In the genomic region with DNA sequence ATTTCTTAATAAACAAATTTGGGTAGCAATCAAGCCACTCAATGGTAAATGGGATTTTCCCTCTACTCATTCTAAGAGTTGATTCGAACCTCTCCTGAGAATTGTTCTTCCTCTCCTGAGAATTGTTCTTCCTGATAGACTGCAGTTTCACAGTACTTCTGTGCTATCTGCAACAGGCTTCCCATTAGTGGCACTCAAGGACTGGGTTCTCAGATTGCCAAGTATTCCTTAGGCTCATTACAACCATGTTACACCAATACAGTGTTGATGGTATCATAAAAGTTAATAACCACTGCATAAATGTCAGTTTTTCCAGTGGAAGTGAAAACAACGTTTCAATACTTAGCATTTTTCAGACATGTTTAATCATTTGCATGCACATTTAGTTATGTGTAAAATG, we compare ENCODE assay signal across 21 cellular contexts.
DNase-seq lines count a peak whose midpoint lies in the region; ATAC-seq, FAIRE-seq and TF ChIP-seq lines count a peak whose summit lies in the region.
"Had no signal": no experiment of that assay in that cellular context is flagged by ENCODE, and none has a peak within 500 bp of the region (broad histone marks: within the 10 kb centered on the region; RNA-seq: fewer than 3 reads in every experiment).

No MANE protein-coding gene starts in this region.

- no peaks in the 10 kb centered on the region for H3K79me2 ChIP-seq in OCI-LY3 (ENCODE audit: low read length)
- H3K79me2 ChIP-seq in GM12878 (ENCODE audit: control insufficient read depth, insufficient read depth, low read length): no peaks in the 10 kb centered on the region

- no peaks in the 10 kb centered on the region for H4K20me1 ChIP-seq in OCI-LY3 (ENCODE audit: insufficient read depth, low read length)
- no peaks in the 10 kb centered on the region for H4K20me1 ChIP-seq in GM12878 (ENCODE audit: control insufficient read depth, insufficient read depth)
- H4K20me1 ChIP-seq: BLaER1 had no signal

- SMC1A ChIA-PET in GM12878 (lab: Charles Lee; ENCODE audit: uncharacterized antibody, unreplicated experiment): no interaction called here

- no peak for TF ChIP-seq RAD21 in GM12878 (IDR thresholded peaks at IDR 0.05; ENCODE audit: insufficient read depth, low read depth, low read length)

- TF ChIP-seq EP300 in GM12878 (IDR thresholded peaks at IDR 0.05; ENCODE audit: borderline replicate concordance in 1 of 2, control insufficient read depth in 1 of 2, low read depth in 2 of 2, low read length in 2 of 2): no peak

- no peak for DNase-seq in GM12878 (ENCODE audit: low read depth, low spot score)
- no peak for DNase-seq in DMS53 (lab: John Stamatoyannopoulos, UW)
- no peak for DNase-seq in brain microvascular endothelial cell
- DNase-seq: 8988T; ACHN; BE2C; C1 segment of cervical spinal cord; CD4-positive, alpha-beta memory T cell; CD4-positive, CD25-positive, alpha-beta regulatory T cell; CD8-positive, alpha-beta memory T cell; COR-L47; DMS 273 treated with DMSO at 0.1 percent for 48 hours; DMS153; DMS79 treated with DMSO at 0.1 percent for 48 hours; GF-D8 had no signal

- in situ Hi-C loops in GM12878 (cut with MboI): no loop called here
- in situ Hi-C loops in brain microvascular endothelial cell (cut with HindIII; ENCODE audit: low pct_ligation_motif_present, low sequenced_read_pairs): no loop called here

- intact Hi-C loops in GM12878 (cut with micrococcal nuclease; ENCODE audit: unreplicated experiment): no loop called here

- BruUV-seq in GM12878 (replicated peaks; lab: Mats Ljungman, UMichigan): no TSS peak

- ATAC-seq in GM12878 (no peak), GM21576 (IDR thresholded peaks at IDR 0.05; ENCODE audit: unreplicated experiment) (no peak)

- no peak for TF ChIP-seq POLR2A in GM12878 (IDR thresholded peaks at IDR 0.05; ENCODE audit: low read depth, low read length)

- WGBS in GM12878 (ENCODE audit: insufficient coverage, insufficient replicate concordance, low lambda C conversion rate, missing lambda C conversion rate): 0% methylated on average over 2 of the region's 2 CpGs

- RAD21 ChIA-PET in GM12878 (lab: Charles Lee; ENCODE audit: unreplicated experiment): no interaction called here

- POLR2A ChIA-PET in GM12878 (lab: Charles Lee): no interaction called here

- peaks cover 15% of the 10 kb centered on the region for H3K4me1 ChIP-seq in OCI-LY3 (ENCODE audit: low read length)
- H3K4me1 ChIP-seq in GM12878 (ENCODE audit: control insufficient read depth, insufficient read depth, low read length): no peaks in the 10 kb centered on the region
- H3K4me1 ChIP-seq: BE2C, BLaER1 had no signal

- H3K36me3 ChIP-seq in OCI-LY3 (replicated peaks; ENCODE audit: low read depth, low read length) (no peaks in the 10 kb centered on the region), GM12878 (ENCODE audit: control insufficient read depth in 2 of 2, insufficient read depth in 2 of 2, low read length in 1 of 2) (no peaks in the 10 kb centered on the region), brain microvascular endothelial cell (replicated peaks) (no peaks in the 10 kb centered on the region)
- H3K36me3 ChIP-seq: BE2C, BLaER1 had no signal

- H3K4me3 ChIP-seq in OCI-LY3 (ENCODE audit: low read length) (no peak overlapping the region), GM12878 (no peak overlapping the region), brain microvascular endothelial cell (ENCODE audit: low read depth, low read length) (no peak overlapping the region)
- H3K4me3 ChIP-seq: BLaER1 had no signal

- peak overlapping the region; percentile 43 for H3K4me2 ChIP-seq in OCI-LY3 (ENCODE audit: low read length)
- no peak overlapping the region for H3K4me2 ChIP-seq in GM12878 (ENCODE audit: control insufficient read depth, insufficient read depth)
- H3K4me2 ChIP-seq: BLaER1 had no signal

- peaks cover 7% of the 10 kb centered on the region; the same call in 1 of the 2 replicates for H3K27me3 ChIP-seq in OCI-LY3 (ENCODE audit: low read depth, low read length)
- no peaks in the 10 kb centered on the region; a peak in 1 of 4 replicates for H3K27me3 ChIP-seq in GM12878 (replicated peaks in 1 of 2; ENCODE audit: control insufficient read depth in 2 of 2, insufficient read depth in 2 of 2, low read length in 1 of 2)
- no peaks in the 10 kb centered on the region for H3K27me3 ChIP-seq in brain microvascular endothelial cell (replicated peaks)
- H3K27me3 ChIP-seq: BE2C had no signal

- no peak for FAIRE-seq in GM12878 (lab: Jason Lieb, UNC)
- FAIRE-seq: A204.1, G401.6, GM18507 had no signal

- no peak for TF ChIP-seq CTCF in OCI-LY3 (IDR thresholded peaks at IDR 0.05; ENCODE audit: low read depth, low read length)
- no peak for TF ChIP-seq CTCF in GM12878 (IDR thresholded peaks at IDR 0.05 in 2 of 3, conservative IDR thresholded peaks at IDR 0.05 in 1 of 3; ENCODE audit: control insufficient read depth in 2 of 3, extremely low read depth in 1 of 3, insufficient read depth in 1 of 3, low read depth in 3 of 3, low read length in 3 of 3)
- no peak for TF ChIP-seq CTCF in brain microvascular endothelial cell (IDR thresholded peaks at IDR 0.05; ENCODE audit: low read depth, low read length, missing control alignments)

- CTCF ChIA-PET in GM12878 (lab: Yijun Ruan, JAX): no interaction called here

- H3K9me3 ChIP-seq in OCI-LY3 (ENCODE audit: insufficient read depth, low read length) (no peaks in the 10 kb centered on the region), GM12878 (replicated peaks; ENCODE audit: control insufficient read depth, insufficient read depth, low read length) (no peaks in the 10 kb centered on the region)
- H3K9me3 ChIP-seq: BE2C, BLaER1 had no signal

- H2AFZ ChIP-seq in OCI-LY3 (ENCODE audit: low read depth, low read length) (no peak overlapping the region), GM12878 (ENCODE audit: control insufficient read depth, low read depth, low read length) (no peak overlapping the region)

- 0 out of 2 replicates have a peak overlapping the region, but pooled peaks have one; percentile 15 for H3K27ac ChIP-seq in OCI-LY3 (ENCODE audit: low read length)
- no peak overlapping the region for H3K27ac ChIP-seq in GM12878 (ENCODE audit: control insufficient read depth, insufficient read depth)
- no peak overlapping the region for H3K27ac ChIP-seq in brain microvascular endothelial cell
- H3K27ac ChIP-seq: BLaER1 had no signal

- H3K9ac ChIP-seq in OCI-LY3 (ENCODE audit: low read length): no peak overlapping the region
- H3K9ac ChIP-seq in GM12878 (ENCODE audit: control insufficient read depth, insufficient read depth, low read length): no peak overlapping the region
- H3K9ac ChIP-seq: BLaER1 had no signal

TF ChIP-seq in GM12878, 131 proteins besides CTCF, POLR2A, EP300 and RAD21:
- TF ChIP-seq CBX3 (IDR thresholded peaks at IDR 0.05; ENCODE audit: borderline replicate concordance, low read depth): no peak
- TF ChIP-seq MEF2B (IDR thresholded peaks at IDR 0.05; ENCODE audit: partially characterized antibody, poor library complexity, severe bottlenecking): peak; percentile 49
